8 cellular contexts compared by ENCODE assay signal in the genomic region with DNA sequence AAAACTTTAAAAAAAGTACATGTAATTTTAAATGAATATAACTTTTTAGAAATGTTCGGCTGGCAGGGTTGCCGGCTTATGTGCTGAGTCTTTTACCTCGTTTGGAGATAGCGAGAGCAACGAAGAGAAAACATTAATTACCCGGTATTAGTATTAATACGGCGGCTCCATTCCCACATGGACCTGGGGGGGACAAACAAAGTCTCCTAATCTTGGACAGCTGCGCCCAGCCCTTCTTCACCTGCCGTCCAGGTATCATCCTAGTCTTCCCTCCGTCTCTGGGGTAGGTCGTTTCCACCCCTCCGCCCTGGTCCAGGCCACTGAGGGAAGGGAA. TPM values are rescaled to one million over a fixed set of nuclear protein-coding genes. Genes with fewer than 3 reads are reported as not detected.
DNase-seq lines count a peak whose midpoint lies in the region; ATAC-seq, FAIRE-seq and TF ChIP-seq lines count a peak whose summit lies in the region.

No MANE protein-coding gene starts in this region.

- intact Hi-C loops in activated CD4-positive, alpha-beta T cell treated with anti-CD3 and anti-CD28 coated beads for 36 hours (cut with DNase I, micrococcal nuclease), result loop anchor here (1.0 to 10.0 kb wide), 8 partner anchors 41 to 776 kb away; partner anchors contain the start of genes INTS14 (in 2 of the 2), DPP8 (in 1 of the 2), MEGF11 (in 1 of the 2) and RAB11A (in 1 of the 2)
- intact Hi-C loops in adrenal gland (cut with DNase I), result no loop called here

- H3K9me3 Mint-ChIP-seq in activated CD4-positive, alpha-beta T cell treated with anti-CD3 and anti-CD28 coated beads for 36 hours (ENCODE audit: low read depth), result no peaks in the 10 kb centered on the region

- H3K27ac Mint-ChIP-seq in activated CD4-positive, alpha-beta T cell treated with anti-CD3 and anti-CD28 coated beads for 36 hours, result peak overlapping the region; percentile 90

- H3K4me3 Mint-ChIP-seq in activated CD4-positive, alpha-beta T cell treated with anti-CD3 and anti-CD28 coated beads for 36 hours, result peak overlapping the region; percentile 79

- TF ChIP-seq POLR2A in adrenal gland (IDR thresholded peaks at IDR 0.05), result no peak

- H3K4me1 Mint-ChIP-seq in activated CD4-positive, alpha-beta T cell treated with anti-CD3 and anti-CD28 coated beads for 36 hours, result peaks cover 49% of the 10 kb centered on the region

- peak overlapping the region in 3 of 4 donors; percentile 20 to 87 (median 54) for H3K4me3 ChIP-seq in adrenal gland
- H3K4me3 ChIP-seq in thoracic aorta, result peak overlapping the region; percentile 88

- H3K4me1 ChIP-seq in adrenal gland (replicated peaks in 1 of 2), result peaks cover 3 to 32% of the 10 kb centered on the region in 2 donors
- peaks cover 12 to 30% of the 10 kb centered on the region in 2 donors for H3K4me1 ChIP-seq in thoracic aorta (ENCODE audit: control insufficient read depth in 1 of 2, low read depth in 2 of 2)

- 0 to 4% (median 1%) methylated on average over 9 to 13 of the region's 13 CpGs for WGBS in adrenal gland, 4 donors

- CTCF ChIA-PET in activated CD4-positive, alpha-beta T cell treated with anti-CD3 and anti-CD28 coated beads for 36 hours (lab: Charles Lee), result interaction anchor here (0.6 kb wide), 1 partner anchor 74 kb away, joined by 3 read pairs; no protein-coding TSS in a partner anchor

- no peaks in the 10 kb centered on the region for H3K36me3 ChIP-seq in adrenal gland (replicated peaks in 1 of 2)
- no peaks in the 10 kb centered on the region for H3K36me3 ChIP-seq in thoracic aorta

- POLR2A ChIA-PET in activated CD4-positive, alpha-beta T cell treated with anti-CD3 and anti-CD28 coated beads for 36 hours (lab: Charles Lee), result no interaction called here

- H3K36me3 Mint-ChIP-seq in activated CD4-positive, alpha-beta T cell treated with anti-CD3 and anti-CD28 coated beads for 36 hours (ENCODE audit: low read depth), result peaks cover 2% of the 10 kb centered on the region

- no peak for ATAC-seq in activated CD4-positive, alpha-beta T cell treated with anti-CD3 and anti-CD28 coated beads for 36 hours
- ATAC-seq in thoracic aorta (ENCODE audit: insufficient number of reproducible peaks, low FRiP score, low read depth) (no peak), GM18870 (IDR thresholded peaks at IDR 0.05; ENCODE audit: unreplicated experiment) (no peak)

- H3K27me3 Mint-ChIP-seq in activated CD4-positive, alpha-beta T cell treated with anti-CD3 and anti-CD28 coated beads for 36 hours, result no peaks in the 10 kb centered on the region

- FAIRE-seq in HTR-8/SVneo (lab: Jason Lieb, UNC), result no peak

- TF ChIP-seq CTCF in adrenal gland (IDR thresholded peaks at IDR 0.05), result peak in 1 of 6 experiments; percentile 1
- TF ChIP-seq CTCF in thoracic aorta (IDR thresholded peaks at IDR 0.05), result no peak

- H3K27me3 ChIP-seq in adrenal gland (no peaks in the 10 kb centered on the region), thoracic aorta (replicated peaks; ENCODE audit: insufficient read depth) (no peaks in the 10 kb centered on the region)

- DNase-seq in activated CD4-positive, alpha-beta T cell treated with anti-CD3 and anti-CD28 coated beads for 36 hours, result no peak
- DNase-seq in activated CD4-positive, alpha-beta T cell treated with anti-CD3 and anti-CD28 coated beads, Interleukin-2, amount 50 U/mL, for 4 hours, result no peak
- DNase-seq in adrenal gland, result peak in 1 of 7 donors; percentile 19
- peak; percentile 2 for DNase-seq in kidney tubule cell (ENCODE audit: low spot score)
- DNase-seq in thoracic aorta (ENCODE audit: low spot score), result no peak
- DNase-seq in AG08396 (ENCODE audit: low spot score), result no peak
- DNase-seq in HTR-8/SVneo (ENCODE audit: insufficient read length, low spot score), result no peak

- H3K9me3 ChIP-seq in adrenal gland (replicated peaks in 1 of 3) (no peaks in the 10 kb centered on the region), thoracic aorta (no peaks in the 10 kb centered on the region)

- H3K27ac ChIP-seq in adrenal gland (peak overlapping the region; percentile 42 to 96 (median 84)), thoracic aorta (peak overlapping the region; percentile 83 to 88)

RNA-seq across cellular contexts. Expression of gene DIS3L, which starts 0.3 kb away (rescaled TPM):
- 10 to 100 TPM; 24.6 to 25.9 TPM for total RNA-seq in activated CD4-positive, alpha-beta T cell treated with anti-CD3 and anti-CD28 coated beads for 36 hours
- total RNA-seq in adrenal gland (10 to 100 TPM; 31.9 to 52.8 (median 39.9) TPM), thoracic aorta (10 to 100 TPM; 36.8 to 45.1 TPM)
- 10 to 100 TPM; 11.3 to 47.8 (median 14.9) TPM for polyA plus RNA-seq in adrenal gland

RNA-seq across cellular contexts. Expression of gene MEGF11, which starts 39.5 kb away (rescaled TPM):
- total RNA-seq in activated CD4-positive, alpha-beta T cell treated with anti-CD3 and anti-CD28 coated beads for 36 hours, result not detected
- total RNA-seq in adrenal gland (under 1 TPM in 5 of 8 donors, not detected in 3; 0.07 to 0.98 (median 0.19) TPM), thoracic aorta (not detected)
- under 1 TPM in 2 of 3 donors, not detected in 1; 0.04 to 0.13 TPM for polyA plus RNA-seq in adrenal gland

Comparison
In these comparisons a context has a peak if more than half of its experiments do, and no peak if none do; other contexts are left out.
1. intact Hi-C loops: an anchor here in activated CD4-positive, alpha-beta T cell treated with anti-CD3 and anti-CD28 coated beads for 36 hours (1.0 to 10.0 kb wide); none called in adrenal gland.